25 cellular contexts compared by ENCODE assay signal in genomic region chr5:43750809-43751208, GRCh38.
A peak's percentile ranks its signal among the peaks of the same experiment; 100 is the strongest.
DNase-seq lines count a peak whose midpoint lies in the region; ATAC-seq, FAIRE-seq and TF ChIP-seq lines count a peak whose summit lies in the region.
"Had no signal": no experiment of that assay in that cellular context is flagged by ENCODE, and none has a peak within 500 bp of the region (broad histone marks: within the 10 kb centered on the region; RNA-seq: fewer than 3 reads in every experiment).

No MANE protein-coding gene starts in this region.

- POLR2A ChIA-PET in K562 (lab: Yijun Ruan, JAX), result no interaction called here

- no peaks in the 10 kb centered on the region for H3K79me2 ChIP-seq in K562 (ENCODE audit: control insufficient read depth, insufficient read depth, low read length)

- no peak overlapping the region for H3K9ac ChIP-seq in K562 (ENCODE audit: insufficient read depth in 1 of 2, low read depth in 2 of 2, low read length in 2 of 2)
- H3K9ac ChIP-seq: BLaER1 had no signal

- H3K9me3 ChIP-seq in K562 (replicated peaks; ENCODE audit: control insufficient read depth, insufficient read depth, low read depth, low read length), result no peaks in the 10 kb centered on the region
- H3K9me3 ChIP-seq: BE2C had no signal

- peak; percentile 74 for FAIRE-seq in RCC 7860 (lab: Jason Lieb, UNC)
- no peak for FAIRE-seq in K562 (lab: Jason Lieb, UNC)
- FAIRE-seq in frontal cortex (lab: Jason Lieb, UNC), result peak; percentile 70
- FAIRE-seq: GM12878, GM12892, GM18507 had no signal

- H4K20me1 ChIP-seq in K562 (replicated peaks; ENCODE audit: control insufficient read depth, insufficient read depth, low read length), result no peaks in the 10 kb centered on the region
- H4K20me1 ChIP-seq: BLaER1 had no signal

- in situ Hi-C loops in K562 (cut with MboI), result no loop called here

- TF ChIP-seq EP300 in K562 (IDR thresholded peaks at IDR 0.05; ENCODE audit: low read length), result no peak

- H2AFZ ChIP-seq in K562 (ENCODE audit: low read depth, low read length), result no peak overlapping the region

- H3K36me3 ChIP-seq in K562 (ENCODE audit: control insufficient read depth, insufficient read depth, low read length), result no peaks in the 10 kb centered on the region
- H3K36me3 ChIP-seq: BE2C, BLaER1 had no signal

- H3K36me3 Mint-ChIP-seq in activated CD4-positive, alpha-beta T cell treated with anti-CD3 and anti-CD28 coated beads, Interleukin-2, amount 10 ng/mL, durations not matched to agents 24 days and 14 days (ENCODE audit: low read depth), result no peaks in the 10 kb centered on the region
- H3K36me3 Mint-ChIP-seq: CD14-positive monocyte; CD4-positive, alpha-beta memory T cell; CD4-positive, CD25-positive, alpha-beta regulatory T cell; CD8-positive, alpha-beta memory T cell had no signal

- H3K27ac ChIP-seq in K562 (ENCODE audit: extremely low read depth, low read depth, low read length), result no peak overlapping the region
- H3K27ac ChIP-seq: BLaER1 had no signal

- no peaks in the 10 kb centered on the region for H3K27me3 Mint-ChIP-seq in activated CD4-positive, alpha-beta T cell treated with anti-CD3 and anti-CD28 coated beads, Interleukin-2, amount 10 ng/mL, durations not matched to agents 24 days and 14 days
- H3K27me3 Mint-ChIP-seq: CD4-positive, alpha-beta memory T cell; CD4-positive, CD25-positive, alpha-beta regulatory T cell; CD8-positive, alpha-beta memory T cell had no signal

- H3K4me1 ChIP-seq in K562 (replicated peaks in 1 of 2; ENCODE audit: control insufficient read depth in 2 of 2, insufficient read depth in 2 of 2, low read length in 2 of 2), result no peaks in the 10 kb centered on the region; a peak in 1 of 5 replicates
- H3K4me1 ChIP-seq: BE2C, BLaER1 had no signal

- CTCF ChIA-PET in K562 (lab: Yijun Ruan, JAX; ENCODE audit: low intra/inter-chr PET ratio), result no interaction called here

- intact Hi-C loops in K562 (cut with micrococcal nuclease), result no loop called here
- intact Hi-C loops in activated CD4-positive, alpha-beta T cell treated with anti-CD3 and anti-CD28 coated beads, Interleukin-2, amount 10 ng/mL, durations not matched to agents 24 days and 14 days (cut with micrococcal nuclease), result no loop called here

- H3K27ac Mint-ChIP-seq in activated CD4-positive, alpha-beta T cell treated with anti-CD3 and anti-CD28 coated beads, Interleukin-2, amount 10 ng/mL, durations not matched to agents 24 days and 14 days, result no peak overlapping the region
- H3K27ac Mint-ChIP-seq: CD14-positive monocyte; CD4-positive, alpha-beta memory T cell; CD4-positive, CD25-positive, alpha-beta regulatory T cell; CD8-positive, alpha-beta memory T cell had no signal

- no peak overlapping the region for H3K4me3 ChIP-seq in K562
- H3K4me3 ChIP-seq: BLaER1, GM12878 had no signal

- no peak for DNase-seq in RCC 7860 (ENCODE audit: low spot score)
- no peak for DNase-seq in K562 (ENCODE audit: extremely low read depth in 1 of 4, low spot score in 3 of 4)
- no peak for DNase-seq in frontal cortex (ENCODE audit: low spot score in 2 of 2)
- no peak for DNase-seq in activated CD4-positive, alpha-beta T cell treated with anti-CD3 and anti-CD28 coated beads, Interleukin-2, amount 10 ng/mL, durations not matched to agents 24 days and 14 days
- DNase-seq: 8988T; ACHN; BE2C; C1 segment of cervical spinal cord; CD4-positive, alpha-beta memory T cell; CD4-positive, CD25-positive, alpha-beta regulatory T cell; CD8-positive, alpha-beta memory T cell; COR-L47; DMS 273 treated with DMSO at 0.1 percent for 48 hours; DMS153; DMS53; DMS79; DND-41; EL; GDM1 had no signal

- no peak for TF ChIP-seq RAD21 in K562 (CRISPR knock-in tag; conservative IDR thresholded peaks at IDR 0.05 in 1 of 2, IDR thresholded peaks at IDR 0.05 in 1 of 2)

- H3K4me3 Mint-ChIP-seq in activated CD4-positive, alpha-beta T cell treated with anti-CD3 and anti-CD28 coated beads, Interleukin-2, amount 10 ng/mL, durations not matched to agents 24 days and 14 days, result no peak overlapping the region
- H3K4me3 Mint-ChIP-seq: CD14-positive monocyte; CD4-positive, alpha-beta memory T cell; CD4-positive, CD25-positive, alpha-beta regulatory T cell; CD8-positive, alpha-beta memory T cell had no signal

- H3K4me1 Mint-ChIP-seq in activated CD4-positive, alpha-beta T cell treated with anti-CD3 and anti-CD28 coated beads, Interleukin-2, amount 10 ng/mL, durations not matched to agents 24 days and 14 days, result no peaks in the 10 kb centered on the region
- H3K4me1 Mint-ChIP-seq: CD14-positive monocyte; CD4-positive, alpha-beta memory T cell; CD4-positive, CD25-positive, alpha-beta regulatory T cell; CD8-positive, alpha-beta memory T cell had no signal

- 6% methylated on average over 2 of the region's 2 CpGs for WGBS in K562 (ENCODE audit: insufficient coverage, low coverage, missing lambda C conversion rate)

- no peak overlapping the region for H3K4me2 ChIP-seq in K562 (ENCODE audit: insufficient read depth, low read length)
- H3K4me2 ChIP-seq: BLaER1 had no signal

- no TSS peak for BruUV-seq in K562 (replicated peaks; lab: Mats Ljungman, UMichigan)

- no peak for TF ChIP-seq CTCF in K562 (IDR thresholded peaks at IDR 0.05 in 2 of 3, conservative IDR thresholded peaks at IDR 0.05 in 1 of 3; ENCODE audit: insufficient read depth in 2 of 3, low read depth in 1 of 3, low read length in 3 of 3)

- H3K27me3 ChIP-seq in K562 (ENCODE audit: control insufficient read depth in 2 of 2, insufficient read depth in 2 of 2, low read length in 2 of 2), result no peaks in the 10 kb centered on the region; a peak in 1 of 5 replicates
- H3K27me3 ChIP-seq: BE2C, BLaER1 had no signal

- no peaks in the 10 kb centered on the region for H3K9me1 ChIP-seq in K562 (ENCODE audit: control insufficient read depth, insufficient read depth, low read length)

- no peak for TF ChIP-seq POLR2A in K562 (conservative IDR thresholded peaks at IDR 0.05)

- H3K9me3 Mint-ChIP-seq in activated CD4-positive, alpha-beta T cell treated with anti-CD3 and anti-CD28 coated beads, Interleukin-2, amount 10 ng/mL, durations not matched to agents 24 days and 14 days, result peaks cover 12% of the 10 kb centered on the region

- ATAC-seq in K562, result no peak
- no peak for ATAC-seq in GM21737 (IDR thresholded peaks at IDR 0.05; ENCODE audit: unreplicated experiment)
- ATAC-seq: GM12878 had no signal

TF ChIP-seq in K562, 482 proteins besides CTCF, POLR2A, EP300 and RAD21 (continues in another document):
- TF ChIP-seq ZBTB7A (IDR thresholded peaks at IDR 0.05; ENCODE audit: borderline replicate concordance, control insufficient read depth, low read depth, low read length) (no peak), MCM3 (IDR thresholded peaks at IDR 0.05) (no peak), ZNF592 (IDR thresholded peaks at IDR 0.05) (no peak), NUFIP1 (IDR thresholded peaks at IDR 0.05; ENCODE audit: partially characterized antibody) (no peak), ZNF217 (CRISPR knock-in tag; IDR thresholded peaks at IDR 0.05) (no peak), ZNF316 (IDR thresholded peaks at IDR 0.05) (peak; percentile 73), PHTF2 (CRISPR knock-in tag; IDR thresholded peaks at IDR 0.05) (no peak), SRSF1 (IDR thresholded peaks at IDR 0.05; ENCODE audit: low read depth, low read length) (no peak), FOXK1 (CRISPR knock-in tag; IDR thresholded peaks at IDR 0.05; ENCODE audit: borderline replicate concordance) (no peak), TCF7L2 (IDR thresholded peaks at IDR 0.05; ENCODE audit: low read depth, low read length) (no peak)
- TF ChIP-seq, protein P1, sequence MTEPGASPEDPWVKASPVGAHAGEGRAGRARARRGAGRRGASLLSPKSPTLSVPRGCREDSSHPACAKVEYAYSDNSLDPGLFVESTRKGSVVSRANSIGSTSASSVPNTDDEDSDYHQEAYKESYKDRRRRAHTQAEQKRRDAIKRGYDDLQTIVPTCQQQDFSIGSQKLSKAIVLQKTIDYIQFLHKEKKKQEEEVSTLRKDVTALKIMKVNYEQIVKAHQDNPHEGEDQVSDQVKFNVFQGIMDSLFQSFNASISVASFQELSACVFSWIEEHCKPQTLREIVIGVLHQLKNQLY (CRISPR knock-in tag; conservative IDR thresholded peaks at IDR 0.05), result no peak
- TF ChIP-seq, protein P2, sequence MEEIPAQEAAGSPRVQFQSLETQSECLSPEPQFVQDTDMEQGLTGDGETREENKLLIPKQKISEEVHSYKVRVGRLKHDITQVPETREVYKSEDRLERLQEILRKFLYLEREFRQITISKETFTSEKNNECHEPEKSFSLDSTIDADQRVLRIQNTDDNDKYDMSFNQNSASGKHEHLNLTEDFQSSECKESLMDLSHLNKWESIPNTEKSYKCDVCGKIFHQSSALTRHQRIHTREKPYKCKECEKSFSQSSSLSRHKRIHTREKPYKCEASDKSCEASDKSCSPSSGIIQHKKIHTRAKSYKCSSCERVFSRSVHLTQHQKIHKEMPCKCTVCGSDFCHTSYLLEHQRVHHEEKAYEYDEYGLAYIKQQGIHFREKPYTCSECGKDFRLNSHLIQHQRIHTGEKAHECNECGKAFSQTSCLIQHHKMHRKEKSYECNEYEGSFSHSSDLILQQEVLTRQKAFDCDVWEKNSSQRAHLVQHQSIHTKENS (CRISPR knock-in tag; IDR thresholded peaks at IDR 0.05), result no peak
